In genomic region chr21:44686000-44686781, GRCh38 we compare ENCODE assay signal across 1 cellular context.
TF ChIP-seq lines count a peak whose summit lies in the region.

No MANE protein-coding gene starts in this region.

TF ChIP-seq in GM12878, 131 proteins besides CTCF, POLR2A, EP300 and RAD21:
- no peak for TF ChIP-seq JUNB (IDR thresholded peaks at IDR 0.05)
- TF ChIP-seq RUNX3 (IDR thresholded peaks at IDR 0.05; ENCODE audit: low read length): peak; percentile 17; the same call in 1 of the 2 replicates
